Comparison of ENCODE assay signal across 26 cellular contexts in the genomic region with DNA sequence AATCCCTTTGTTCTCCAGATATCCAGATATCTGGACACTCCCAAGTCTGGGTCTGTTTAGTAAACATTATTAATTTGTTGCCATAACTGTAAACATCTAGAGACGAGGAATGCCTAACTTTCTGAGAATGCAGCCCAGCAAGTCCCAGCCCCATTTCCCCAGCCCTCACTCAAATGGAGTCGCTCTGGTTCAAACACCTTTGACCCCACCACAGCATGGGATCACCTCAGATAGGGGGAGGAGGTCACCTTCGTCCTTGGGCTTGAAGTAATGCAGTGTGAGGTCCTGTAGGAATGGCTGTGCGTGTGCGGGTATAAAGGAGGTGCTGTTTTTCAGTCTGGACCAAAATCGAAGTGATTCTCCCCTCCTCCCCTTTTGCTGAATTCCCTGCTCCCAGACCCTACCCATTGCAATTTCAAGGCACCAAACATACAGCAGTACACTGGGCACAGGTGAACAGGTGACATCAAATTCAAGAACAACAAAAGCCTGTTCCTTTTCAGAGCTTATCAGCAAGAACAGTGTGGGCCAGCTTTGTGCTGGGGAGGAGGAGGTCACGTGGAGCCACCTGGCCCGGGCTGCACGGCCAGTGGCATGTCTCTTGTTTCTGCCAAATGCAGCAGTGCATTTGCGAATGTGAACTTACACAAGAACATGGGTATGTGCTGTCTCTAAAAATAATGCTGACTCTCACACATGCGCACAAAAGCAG. TPM values are rescaled to one million over a fixed set of nuclear protein-coding genes. Genes with fewer than 3 reads are reported as not detected.
DNase-seq lines count a peak whose midpoint lies in the region; ATAC-seq, FAIRE-seq and TF ChIP-seq lines count a peak whose summit lies in the region.
"Had no signal": no experiment of that assay in that cellular context is flagged by ENCODE, and none has a peak within 500 bp of the region (broad histone marks: within the 10 kb centered on the region; RNA-seq: fewer than 3 reads in every experiment).

No MANE protein-coding gene starts in this region.

- H3K4me3 ChIP-seq in heart left ventricle (no peak overlapping the region), right lobe of liver (no peak overlapping the region), testis (no peak overlapping the region)
- H3K4me3 ChIP-seq: GM23248 had no signal

- H3K9me3 ChIP-seq in heart left ventricle (no peaks in the 10 kb centered on the region), right lobe of liver (no peaks in the 10 kb centered on the region), testis (no peaks in the 10 kb centered on the region)

- no peak overlapping the region for H3K27ac Mint-ChIP-seq in mesothelial cell of epicardium
- H3K27ac Mint-ChIP-seq: activated CD4-positive, alpha-beta memory T cell treated with anti-CD3 and anti-CD28 coated beads for 36 hours; CD4-positive, CD25-positive, alpha-beta regulatory T cell; memory B cell; naive thymus-derived CD4-positive, alpha-beta T cell had no signal

- no peak for TF ChIP-seq POLR2A in heart left ventricle (IDR thresholded peaks at IDR 0.05)
- peak; percentile 21 for TF ChIP-seq POLR2A in right lobe of liver (IDR thresholded peaks at IDR 0.05)
- no peak for TF ChIP-seq POLR2A in testis (IDR thresholded peaks at IDR 0.05)

- intact Hi-C loops in heart left ventricle (cut with DNase I) (no loop called here), right lobe of liver (cut with DNase I) (no loop called here), testis (cut with DNase I; ENCODE audit: low total_unique reads) (no loop called here)

- H3K9me3 Mint-ChIP-seq in mesothelial cell of epicardium: peaks cover 5% of the 10 kb centered on the region
- H3K9me3 Mint-ChIP-seq: activated CD4-positive, alpha-beta memory T cell treated with anti-CD3 and anti-CD28 coated beads for 36 hours; memory B cell had no signal

- TF ChIP-seq CTCF in heart left ventricle (IDR thresholded peaks at IDR 0.05): no peak
- no peak for TF ChIP-seq CTCF in right lobe of liver (IDR thresholded peaks at IDR 0.05)
- TF ChIP-seq CTCF in testis (IDR thresholded peaks at IDR 0.05): no peak
- TF ChIP-seq CTCF in mesothelial cell of epicardium (IDR thresholded peaks at IDR 0.05; ENCODE audit: unreplicated experiment): no peak

- peaks cover 27% of the 10 kb centered on the region for H3K4me1 Mint-ChIP-seq in mesothelial cell of epicardium
- H3K4me1 Mint-ChIP-seq: memory B cell had no signal

- H3K27me3 ChIP-seq in heart left ventricle: no peaks in the 10 kb centered on the region
- no peaks in the 10 kb centered on the region for H3K27me3 ChIP-seq in right lobe of liver
- H3K27me3 ChIP-seq in testis: no peaks in the 10 kb centered on the region

- H3K36me3 ChIP-seq in heart left ventricle (no peaks in the 10 kb centered on the region), right lobe of liver (no peaks in the 10 kb centered on the region), testis (ENCODE audit: low read depth, missing control alignments) (no peaks in the 10 kb centered on the region)

- H3K4me1 ChIP-seq in heart left ventricle: peaks cover 0 to 9% (median 0%) of the 10 kb centered on the region in 12 donors
- peaks cover 0 to 51% (median 24%) of the 10 kb centered on the region in 4 donors for H3K4me1 ChIP-seq in right lobe of liver
- H3K4me1 ChIP-seq in testis: peaks cover 4% of the 10 kb centered on the region

- FAIRE-seq in HTR-8/SVneo (lab: Jason Lieb, UNC): no peak
- FAIRE-seq: GM19239, islet of Langerhans had no signal

- H3K36me3 Mint-ChIP-seq in mesothelial cell of epicardium: peaks cover 2% of the 10 kb centered on the region
- H3K36me3 Mint-ChIP-seq: activated CD4-positive, alpha-beta memory T cell treated with anti-CD3 and anti-CD28 coated beads for 36 hours; CD4-positive, CD25-positive, alpha-beta regulatory T cell; memory B cell; naive thymus-derived CD4-positive, alpha-beta T cell had no signal

- H3K27me3 Mint-ChIP-seq in mesothelial cell of epicardium (ENCODE audit: low read depth): no peaks in the 10 kb centered on the region

- H3K4me3 Mint-ChIP-seq in mesothelial cell of epicardium: no peak overlapping the region
- H3K4me3 Mint-ChIP-seq: activated CD4-positive, alpha-beta memory T cell treated with anti-CD3 and anti-CD28 coated beads for 36 hours; CD4-positive, CD25-positive, alpha-beta regulatory T cell; memory B cell; naive thymus-derived CD4-positive, alpha-beta T cell had no signal

- WGBS in heart left ventricle, 4 donors: 46 to 55% (median 52%) methylated on average over 11 of the region's 11 CpGs
- 16% methylated on average over 8 of the region's 11 CpGs for WGBS in right lobe of liver (ENCODE audit: insufficient coverage, low coverage, low lambda C conversion rate, missing lambda C conversion rate)
- WGBS in testis, 2 donors: 60 to 75% methylated on average over 11 of the region's 11 CpGs

- peak; percentile 39 for DNase-seq in NCI-H146 treated with DMSO at 0.1 percent for 48 hours (lab: John Stamatoyannopoulos, UW; ENCODE audit: unreplicated experiment)
- DNase-seq in heart left ventricle: peak in 4 of 5 donors; percentile 52 to 74 (median 58)
- peak; percentile 85 to 95 (median 93) for DNase-seq in right lobe of liver
- peak; percentile 43 for DNase-seq in testis
- DNase-seq in NCI-H1417 treated with DMSO at 0.1 percent for 48 hours (lab: John Stamatoyannopoulos, UW): no peak
- no peak for DNase-seq in mesothelial cell of epicardium (ENCODE audit: low spot score in 2 of 2, unreplicated experiment in 2 of 2)
- DNase-seq in HTR-8/SVneo (ENCODE audit: insufficient read length, low spot score): no peak
- DNase-seq: activated CD4-positive, alpha-beta memory T cell treated with anti-CD3 and anti-CD28 coated beads for 36 hours; activated effector memory CD4-positive, alpha-beta T cell treated with Interleukin-2 at 50 U/mL for 16 hours; CD4-positive, CD25-positive, alpha-beta regulatory T cell; DMS153; effector CD4-positive, alpha-beta T cell; erythroblast; foreskin melanocyte; GM23248; naive thymus-derived CD4-positive, alpha-beta T cell; NCI-H1694; NCI-H526 treated with DMSO at 0.1 percent for 48 hours; T1000 had no signal

- H3K27ac ChIP-seq in heart left ventricle: peak overlapping the region in 3 of 12 donors; percentile 8 to 9 (median 8)
- peak overlapping the region; percentile 91 to 100 (median 99) for H3K27ac ChIP-seq in right lobe of liver
- H3K27ac ChIP-seq in testis: no peak overlapping the region
- H3K27ac ChIP-seq: GM23248, HL-60 had no signal

- ATAC-seq in heart left ventricle (peak; percentile 86 to 95 (median 94)), right lobe of liver (peak; percentile 59 to 77 (median 67)), HG03342 (IDR thresholded peaks at IDR 0.05; ENCODE audit: unreplicated experiment) (no peak)
- ATAC-seq: naive thymus-derived CD4-positive, alpha-beta T cell; sciatic nerve had no signal

RNA-seq across cellular contexts. Expression of a gene that starts 57.5 kb away (rescaled TPM):
- total RNA-seq in heart left ventricle (not detected), right lobe of liver (not detected), testis (1 to 10 TPM; 3.6 to 4.4 TPM), mesothelial cell of epicardium (not detected in 3 replicates)
- polyA plus RNA-seq in heart left ventricle (under 1 TPM in 1 of 2 donors, not detected in 1; 0.25 TPM), testis (ENCODE audit: insufficient read depth, low read depth, low replicate concordance) (4.4 TPM)
- total RNA-seq: activated CD4-positive, alpha-beta memory T cell treated with anti-CD3 and anti-CD28 coated beads for 36 hours; CD4-positive, CD25-positive, alpha-beta regulatory T cell; cerebellum; GM23248; naive thymus-derived CD4-positive, alpha-beta T cell; sciatic nerve had no signal
- polyA plus RNA-seq: CD4-positive, CD25-positive, alpha-beta regulatory T cell; GM23248; naive thymus-derived CD4-positive, alpha-beta T cell had no signal

Comparison
In these comparisons a context has a peak if more than half of its experiments do, and no peak if none do; other contexts are left out.
1. DNase-seq: peak in NCI-H146 treated with DMSO at 0.1 percent for 48 hours (single experiment), heart left ventricle (4 of 5), right lobe of liver (3 of 3) and testis (single experiment); none in NCI-H1417 treated with DMSO at 0.1 percent for 48 hours (single experiment), mesothelial cell of epicardium (0 of 2) and HTR-8/SVneo (single experiment).
2. H3K27ac ChIP-seq: peak in right lobe of liver (3 of 3); none in testis (0 of 2).